13 cellular contexts compared by ENCODE assay signal in the genomic region with DNA sequence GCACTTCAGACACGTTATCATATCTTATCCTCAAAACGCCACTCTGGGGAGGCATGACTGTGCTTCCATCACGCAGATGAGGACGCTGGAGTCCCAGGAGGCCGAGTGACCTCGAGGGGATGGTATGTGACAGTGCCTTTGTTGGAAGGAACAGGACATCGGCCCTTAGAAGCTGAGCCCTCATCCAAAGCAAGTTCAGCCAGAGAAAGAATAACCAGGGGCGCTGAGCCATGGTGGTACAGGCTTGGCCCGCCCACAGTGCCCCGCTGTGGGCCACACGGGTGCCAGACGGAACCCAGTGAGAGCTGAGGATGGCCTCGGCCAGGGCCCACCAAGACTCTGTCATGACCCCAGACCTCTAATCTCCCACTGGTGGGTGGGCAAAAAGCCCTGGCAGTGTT. TPM values are rescaled to one million over a fixed set of nuclear protein-coding genes. Genes with fewer than 3 reads are reported as not detected.
DNase-seq lines count a peak whose midpoint lies in the region; ATAC-seq and TF ChIP-seq lines count a peak whose summit lies in the region.
"Had no signal": no experiment of that assay in that cellular context is flagged by ENCODE, and none has a peak within 500 bp of the region (broad histone marks: within the 10 kb centered on the region; RNA-seq: fewer than 3 reads in every experiment).

No MANE protein-coding gene starts in this region.

- H3K4me3 ChIP-seq in ascending aorta (no peak overlapping the region), osteoblast (ENCODE audit: insufficient read depth, low read length) (no peak overlapping the region), thyroid gland (replicated peaks in 1 of 3) (no peak overlapping the region)

- peak; percentile 6 to 75 for DNase-seq in ascending aorta (ENCODE audit: low spot score in 2 of 2)
- DNase-seq in cardiac septum (ENCODE audit: low spot score) = peak; percentile 75
- peak; percentile 69 for DNase-seq in osteoblast (ENCODE audit: insufficient read length, low spot score, missing footprints)
- peak; percentile 73 for DNase-seq in thyroid gland
- DNase-seq in stimulated activated CD4-positive, alpha-beta T cell treated with anti-CD3 and anti-CD28 coated beads, Interleukin-15, amount 100 ng/mL, for 24 hours = no peak
- no peak for DNase-seq in T-helper 2 cell
- DNase-seq in activated naive CD4-positive, alpha-beta T cell treated with anti-CD3 and anti-CD28 coated beads for 36 hours = no peak
- DNase-seq: immature natural killer cell; NCI-H2107; stimulated activated CD4-positive, alpha-beta T cell treated with anti-CD3 and anti-CD28 coated beads, Interleukin-4, amount 100 ng/mL, for 1 hour; stimulated activated naive CD4-positive, alpha-beta T cell treated with Interleukin-2 at 50 U/mL for 16 hours had no signal

- H3K9me3 ChIP-seq in ascending aorta = no peaks in the 10 kb centered on the region
- H3K9me3 ChIP-seq in osteoblast (ENCODE audit: low read depth, low read length) = no peaks in the 10 kb centered on the region
- no peaks in the 10 kb centered on the region for H3K9me3 ChIP-seq in thyroid gland

- ATAC-seq in GM18873 (IDR thresholded peaks at IDR 0.05; ENCODE audit: low FRiP score, unreplicated experiment) = no peak

- no peak for TF ChIP-seq CTCF in ascending aorta (IDR thresholded peaks at IDR 0.05)
- no peak for TF ChIP-seq CTCF in osteoblast (IDR thresholded peaks at IDR 0.05; ENCODE audit: extremely low read depth, low read depth, low read length)
- no peak for TF ChIP-seq CTCF in thyroid gland (IDR thresholded peaks at IDR 0.05)

- no peak for TF ChIP-seq POLR2A in thyroid gland (IDR thresholded peaks at IDR 0.05)

- H3K79me2 ChIP-seq in osteoblast (ENCODE audit: insufficient read depth, low read length) = no peaks in the 10 kb centered on the region

- H3K4me3 Mint-ChIP-seq in activated naive CD4-positive, alpha-beta T cell treated with anti-CD3 and anti-CD28 coated beads for 36 hours = no peak overlapping the region
- H3K4me3 Mint-ChIP-seq: immature natural killer cell had no signal

- no peak overlapping the region for H3K4me2 ChIP-seq in osteoblast (ENCODE audit: insufficient read depth, low read length)

- WGBS in thyroid gland, 2 donors = 47 to 56% methylated on average over 7 to 8 of the region's 13 CpGs

- H3K27me3 Mint-ChIP-seq in activated naive CD4-positive, alpha-beta T cell treated with anti-CD3 and anti-CD28 coated beads for 36 hours (ENCODE audit: low read depth) = no peaks in the 10 kb centered on the region

- intact Hi-C loops in ascending aorta (cut with DNase I) (no loop called here), cardiac septum (cut with DNase I) (loop anchor here (2.0 kb wide), 1 partner anchor 41 kb away; no protein-coding TSS in a partner anchor), thyroid gland (cut with DNase I) (no loop called here)
- intact Hi-C loops in activated naive CD4-positive, alpha-beta T cell treated with anti-CD3 and anti-CD28 coated beads for 36 hours (cut with micrococcal nuclease) = no loop called here

- CTCF ChIA-PET in activated naive CD4-positive, alpha-beta T cell treated with anti-CD3 and anti-CD28 coated beads for 36 hours (lab: Charles Lee) = interaction anchor here (0.8 kb wide), 1 partner anchor 15 kb away, joined by 4 read pairs; no protein-coding TSS in a partner anchor

- H3K9me3 Mint-ChIP-seq in activated naive CD4-positive, alpha-beta T cell treated with anti-CD3 and anti-CD28 coated beads for 36 hours = no peaks in the 10 kb centered on the region
- H3K9me3 Mint-ChIP-seq: immature natural killer cell had no signal

- H2AFZ ChIP-seq in osteoblast (ENCODE audit: low read length) = no peak overlapping the region

- H3K36me3 ChIP-seq in ascending aorta (peaks cover 39 to 48% of the 10 kb centered on the region in 2 donors), osteoblast (ENCODE audit: insufficient read depth, low read length) (no peaks in the 10 kb centered on the region), thyroid gland (peaks cover 19 to 25% of the 10 kb centered on the region in 2 donors)

- peaks cover 8% of the 10 kb centered on the region for H3K36me3 Mint-ChIP-seq in activated naive CD4-positive, alpha-beta T cell treated with anti-CD3 and anti-CD28 coated beads for 36 hours (ENCODE audit: low read depth)

- H4K20me1 ChIP-seq in osteoblast (ENCODE audit: insufficient read depth, low read length) = no peaks in the 10 kb centered on the region

- H3K4me1 Mint-ChIP-seq in activated naive CD4-positive, alpha-beta T cell treated with anti-CD3 and anti-CD28 coated beads for 36 hours (ENCODE audit: low read depth) = no peaks in the 10 kb centered on the region

- H3K4me1 ChIP-seq in ascending aorta (peaks cover 47 to 54% of the 10 kb centered on the region in 2 donors), osteoblast (ENCODE audit: insufficient read depth, low read length) (peaks cover 24% of the 10 kb centered on the region), thyroid gland (peaks cover 44 to 59% of the 10 kb centered on the region in 2 donors)

- H3K27me3 ChIP-seq in ascending aorta = no peaks in the 10 kb centered on the region
- no peaks in the 10 kb centered on the region for H3K27me3 ChIP-seq in osteoblast (ENCODE audit: insufficient read depth, low read length)
- no peaks in the 10 kb centered on the region for H3K27me3 ChIP-seq in thyroid gland

- H3K27ac ChIP-seq in ascending aorta = peak overlapping the region; percentile 97 to 98
- H3K27ac ChIP-seq in osteoblast (ENCODE audit: low read depth, low read length) = peak overlapping the region; percentile 98
- peak overlapping the region; percentile 95 to 100 (median 99) for H3K27ac ChIP-seq in thyroid gland

- H3K27ac Mint-ChIP-seq in activated naive CD4-positive, alpha-beta T cell treated with anti-CD3 and anti-CD28 coated beads for 36 hours = no peak overlapping the region

RNA-seq across cellular contexts. Expression of gene HS1BP3, which starts 31.3 kb away (rescaled TPM):
- 40.0 TPM for total RNA-seq in ascending aorta
- total RNA-seq in cardiac septum = 15.6 TPM
- total RNA-seq in osteoblast = 47.4 and 47.8 TPM in 2 replicates
- 10 to 100 TPM; 30.8 to 42.7 (median 41.7) TPM for total RNA-seq in thyroid gland
- total RNA-seq in activated naive CD4-positive, alpha-beta T cell treated with anti-CD3 and anti-CD28 coated beads for 36 hours = 1 to 10 TPM; 6.0 to 6.1 TPM

RNA-seq across cellular contexts. Expression of gene GDF7, which starts 47.3 kb away (rescaled TPM):
- total RNA-seq in ascending aorta = 11.6 TPM
- total RNA-seq in cardiac septum = 0.94 TPM
- under 0.01 TPM in 1 of 2 replicates, not detected in the other for total RNA-seq in osteoblast
- total RNA-seq in thyroid gland = under 1 TPM; under 0.01 to 0.42 (median 0.13) TPM
- not detected for total RNA-seq in activated naive CD4-positive, alpha-beta T cell treated with anti-CD3 and anti-CD28 coated beads for 36 hours
- total RNA-seq: LHCN-M2 had no signal

Comparison
In these comparisons a context has a peak if more than half of its experiments do, and no peak if none do; other contexts are left out.
1. DNase-seq: peak in ascending aorta (2 of 2), cardiac septum (single experiment), osteoblast (single experiment) and thyroid gland (2 of 2); none in stimulated activated CD4-positive, alpha-beta T cell treated with anti-CD3 and anti-CD28 coated beads, Interleukin-15, amount 100 ng/mL, for 24 hours (single experiment), T-helper 2 cell (0 of 5) and activated naive CD4-positive, alpha-beta T cell treated with anti-CD3 and anti-CD28 coated beads for 36 hours (single experiment).
2. Peak in every context shown above with its lines, with median percentiles within 50 percentile points of each other: H3K27ac ChIP-seq.